Comparison of ENCODE assay signal across 8 cellular contexts in genomic region chr17:81702934-81703746, GRCh38. TPM values are rescaled to one million over a fixed set of nuclear protein-coding genes. Genes with fewer than 3 reads are reported as not detected.
DNase-seq lines count a peak whose midpoint lies in the region; ATAC-seq and TF ChIP-seq lines count a peak whose summit lies in the region.

TSS of gene MRPL12 (plus strand) at chr17:81703367. CDS start at chr17:81703502, 135 bp downstream.

- peak within 1 kb of the TSS; percentile 91 for H3K4me3 ChIP-seq in kidney epithelial cell (ENCODE audit: low read depth, low read length)

- ATAC-seq in GM19023 (IDR thresholded peaks at IDR 0.05; ENCODE audit: unreplicated experiment) (peak; percentile 72), HG03280 (IDR thresholded peaks at IDR 0.05; ENCODE audit: unreplicated experiment) (peak; percentile 87)

- peak; percentile 73 for DNase-seq in AG09319 (ENCODE audit: extremely low read depth, low read depth)
- peak; percentile 82 for DNase-seq in NCI-H446 treated with DMSO at 0.1 percent for 48 hours (lab: John Stamatoyannopoulos, UW)
- DNase-seq in activated CD4-positive, alpha-beta T cell treated with anti-CD3 and anti-CD28 coated beads for 1 hour, result peak; percentile 78
- peak; percentile 98 for DNase-seq in cerebellum (ENCODE audit: low spot score)
- peak; percentile 65 for DNase-seq in kidney epithelial cell (ENCODE audit: low read depth)
- peak; percentile 94 for DNase-seq in stimulated activated CD4-positive, alpha-beta T cell treated with anti-CD3 and anti-CD28 coated beads, Interleukin-15, amount 100 ng/mL, for 24 hours

- TF ChIP-seq CTCF in AG09319 (IDR thresholded peaks at IDR 0.05; ENCODE audit: low read depth, low read length) (no peak), kidney epithelial cell (IDR thresholded peaks at IDR 0.05; ENCODE audit: insufficient read depth, low read length, poor library complexity, severe bottlenecking) (no peak)

- peaks cover 6% of the 10 kb centered on the region for H3K36me3 ChIP-seq in kidney epithelial cell (ENCODE audit: control insufficient read depth, insufficient read depth, low read length)

- no peaks in the 10 kb centered on the region for H3K27me3 ChIP-seq in kidney epithelial cell (ENCODE audit: control insufficient read depth, insufficient read depth, low read length)

RNA-seq across cellular contexts. Expression of gene MRPL12, which starts in this region (rescaled TPM):
- total RNA-seq in cerebellum, result 2.3 TPM
- 66.1 and 70.5 TPM in 2 replicates for total RNA-seq in kidney epithelial cell

Comparison
In these comparisons a context has a peak if more than half of its experiments do, and no peak if none do; other contexts are left out.
1. Peak in every context shown above with its lines: DNase-seq, ATAC-seq and H3K4me3 ChIP-seq.
2. RNA of gene MRPL12 (total RNA-seq): 66.1 to 70.5 TPM in kidney epithelial cell; 2.3 TPM in cerebellum (single experiment); every median in the first group is over 10 times any median in the second.